Comparison of ENCODE assay signal across 1 cellular context in genomic region chr12:2034633-2035420, GRCh38.
TF ChIP-seq lines count a peak whose summit lies in the region.

No MANE protein-coding gene starts in this region.

TF ChIP-seq in HepG2, 621 proteins besides CTCF, POLR2A, EP300 and RAD21 (continued from another document and continues in another):
- TF ChIP-seq CEBPZ (IDR thresholded peaks at IDR 0.05; ENCODE audit: low read length): no peak
- no peak for TF ChIP-seq ZNF737 (CRISPR knock-in tag; IDR thresholded peaks at IDR 0.05; ENCODE audit: borderline replicate concordance)
- TF ChIP-seq YEATS4 (CRISPR knock-in tag; IDR thresholded peaks at IDR 0.05; ENCODE audit: borderline replicate concordance): peak; percentile 39; the same call in 1 of the 2 replicates
- TF ChIP-seq FOXA3 (CRISPR knock-in tag; IDR thresholded peaks at IDR 0.05): peak; percentile 17; the same call in 1 of the 2 replicates
- TF ChIP-seq DMTF1 (CRISPR knock-in tag; IDR thresholded peaks at IDR 0.05): no peak
- no peak for TF ChIP-seq SNAPC5 (CRISPR knock-in tag; IDR thresholded peaks at IDR 0.05; ENCODE audit: borderline replicate concordance)
- no peak for TF ChIP-seq JUNB (CRISPR knock-in tag; IDR thresholded peaks at IDR 0.05; ENCODE audit: borderline replicate concordance)
- peak; percentile 60 for TF ChIP-seq ARID5B (CRISPR knock-in tag; IDR thresholded peaks at IDR 0.05)
- no peak for TF ChIP-seq ATF3 (CRISPR knock-in tag; IDR thresholded peaks at IDR 0.05)
- no peak for TF ChIP-seq E2F1 (CRISPR knock-in tag; IDR thresholded peaks at IDR 0.05)
- TF ChIP-seq SKI (IDR thresholded peaks at IDR 0.05; ENCODE audit: partially characterized antibody): peak; percentile 48
- peak; percentile 65; the same call in 1 of the 2 replicates for TF ChIP-seq MXD1 (CRISPR knock-in tag; IDR thresholded peaks at IDR 0.05)
- TF ChIP-seq ELF3 (CRISPR knock-in tag; IDR thresholded peaks at IDR 0.05): peak; percentile 36; the same call in 1 of the 2 replicates
- no peak for TF ChIP-seq ZNF816 (CRISPR knock-in tag; IDR thresholded peaks at IDR 0.05; ENCODE audit: borderline replicate concordance)
- TF ChIP-seq ZNF75D (CRISPR knock-in tag; IDR thresholded peaks at IDR 0.05; ENCODE audit: borderline replicate concordance): no peak
- no peak for TF ChIP-seq ZNF281 (CRISPR knock-in tag; IDR thresholded peaks at IDR 0.05; ENCODE audit: borderline replicate concordance)
- TF ChIP-seq BCL6 (CRISPR knock-in tag; IDR thresholded peaks at IDR 0.05): no peak; the same call in 1 of the 2 replicates
- no peak for TF ChIP-seq RBM22 (optimal IDR thresholded peaks at IDR 0.05; ENCODE audit: low read length)
- TF ChIP-seq ZNF704 (CRISPR knock-in tag; IDR thresholded peaks at IDR 0.05; ENCODE audit: borderline replicate concordance): no peak
- no peak for TF ChIP-seq ZNF235 (CRISPR knock-in tag; IDR thresholded peaks at IDR 0.05; ENCODE audit: borderline replicate concordance)
- TF ChIP-seq ZNF792 (CRISPR knock-in tag; IDR thresholded peaks at IDR 0.05): no peak
- TF ChIP-seq ZNF589 (CRISPR knock-in tag; conservative IDR thresholded peaks at IDR 0.05): no peak
- TF ChIP-seq ZNF710 (CRISPR knock-in tag; IDR thresholded peaks at IDR 0.05; ENCODE audit: borderline replicate concordance): no peak
- TF ChIP-seq ZNF3 (CRISPR knock-in tag; IDR thresholded peaks at IDR 0.05): no peak
- no peak for TF ChIP-seq POLR2G (IDR thresholded peaks at IDR 0.05; ENCODE audit: low read depth, low read length)
- no peak for TF ChIP-seq ZNF383 (CRISPR knock-in tag; IDR thresholded peaks at IDR 0.05; ENCODE audit: borderline replicate concordance)
- TF ChIP-seq ZNF205 (CRISPR knock-in tag; IDR thresholded peaks at IDR 0.05): no peak
- TF ChIP-seq GTF3A (CRISPR knock-in tag; conservative IDR thresholded peaks at IDR 0.05): no peak
- no peak for TF ChIP-seq FOXJ3 (CRISPR knock-in tag; IDR thresholded peaks at IDR 0.05; ENCODE audit: borderline replicate concordance)
- no peak for TF ChIP-seq TOE1 (CRISPR knock-in tag; IDR thresholded peaks at IDR 0.05)
- TF ChIP-seq UBTF (CRISPR knock-in tag; IDR thresholded peaks at IDR 0.05): peak; percentile 31; the same call in 1 of the 2 replicates
- no peak for TF ChIP-seq SRSF9 (IDR thresholded peaks at IDR 0.05; ENCODE audit: borderline replicate concordance, insufficient read depth, low read depth, low read length, poor library complexity, severe bottlenecking)
